Comparison of ENCODE assay signal across 13 cellular contexts in the genomic region with DNA sequence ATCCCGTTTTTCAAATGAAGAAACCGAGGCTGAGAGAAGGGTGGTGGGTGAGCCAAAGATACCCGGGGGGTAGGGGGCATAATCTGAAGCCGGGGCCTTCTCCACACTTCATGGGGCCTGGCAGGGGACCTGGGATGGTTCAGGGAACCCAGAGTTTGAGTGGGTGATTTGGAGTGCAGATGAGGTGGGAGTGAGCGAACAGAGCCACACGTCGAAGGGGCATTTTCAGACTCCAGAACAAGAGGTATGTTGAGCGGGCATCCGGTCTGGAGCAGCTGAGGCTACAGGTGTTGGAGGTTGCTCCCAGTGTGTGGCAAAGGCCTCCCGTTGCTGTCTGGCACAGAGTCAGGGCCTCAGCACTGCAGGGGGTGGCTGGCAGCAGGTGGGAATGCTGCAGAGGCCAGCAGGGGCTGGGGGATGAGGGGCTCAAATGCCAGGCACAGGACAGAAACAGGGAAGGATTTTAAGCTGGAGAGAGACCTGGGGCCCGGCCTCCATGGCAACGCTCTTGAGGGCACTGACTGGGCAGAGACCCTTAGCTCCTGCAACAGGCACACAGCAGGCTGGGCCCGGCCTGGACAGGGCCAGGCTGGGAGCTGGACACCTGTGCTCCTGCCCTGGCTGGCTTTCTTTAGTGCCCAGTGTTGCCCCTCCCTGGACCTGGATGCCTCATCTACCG. TPM values are rescaled to one million over a fixed set of nuclear protein-coding genes. Genes with fewer than 3 reads are reported as not detected.
DNase-seq lines count a peak whose midpoint lies in the region; ATAC-seq and TF ChIP-seq lines count a peak whose summit lies in the region.
"Had no signal": no experiment of that assay in that cellular context is flagged by ENCODE, and none has a peak within 500 bp of the region (broad histone marks: within the 10 kb centered on the region; RNA-seq: fewer than 3 reads in every experiment).

No MANE protein-coding gene starts in this region.

- no peak for TF ChIP-seq POLR2A in body of pancreas (IDR thresholded peaks at IDR 0.05)

- H3K4me3 ChIP-seq in H7 (ENCODE audit: insufficient read depth, low read depth, low read length): no peak overlapping the region
- H3K4me3 ChIP-seq in body of pancreas: no peak overlapping the region
- H3K4me3 ChIP-seq: skin epidermis had no signal

- TF ChIP-seq CTCF in body of pancreas (IDR thresholded peaks at IDR 0.05): no peak

- no peaks in the 10 kb centered on the region for H3K9me3 ChIP-seq in body of pancreas

- WGBS in body of pancreas, 2 donors: 53 to 59% methylated on average over 10 to 14 of the region's 14 CpGs

- ATAC-seq in body of pancreas (peak; percentile 79), HG03442 (IDR thresholded peaks at IDR 0.05; ENCODE audit: unreplicated experiment) (no peak), GM21423 (IDR thresholded peaks at IDR 0.05; ENCODE audit: unreplicated experiment) (no peak)
- ATAC-seq: activated CD8-positive, alpha-beta T cell treated with anti-CD3 and anti-CD28 coated beads for 36 hours; esophagus mucosa had no signal

- intact Hi-C loops in body of pancreas (cut with DNase I): no loop called here

- peak overlapping the region in 3 of 4 donors; percentile 34 to 58 (median 47) for H3K27ac ChIP-seq in body of pancreas

- no peaks in the 10 kb centered on the region for H3K27me3 ChIP-seq in H7 (ENCODE audit: control insufficient read depth, insufficient read depth, low read length)
- no peaks in the 10 kb centered on the region for H3K27me3 ChIP-seq in body of pancreas

- DNase-seq in COLO668 (lab: John Stamatoyannopoulos, UW; ENCODE audit: unreplicated experiment) (peak; percentile 82), H7 (peak; percentile 68), NCI-H2196 (lab: John Stamatoyannopoulos, UW; ENCODE audit: unreplicated experiment) (peak; percentile 71), body of pancreas (peak; percentile 34 to 55 (median 52)), SK-N-DZ (ENCODE audit: low spot score) (no peak)
- no peak for DNase-seq in stimulated activated CD4-positive, alpha-beta T cell treated with anti-CD3 and anti-CD28 coated beads, Interleukin-4, amount 100 ng/mL, for 24 hours
- DNase-seq: activated CD8-positive, alpha-beta T cell treated with anti-CD3 and anti-CD28 coated beads for 36 hours; GOT3 had no signal

- H3K4me1 ChIP-seq in body of pancreas: peaks cover 36% of the 10 kb centered on the region

- H3K36me3 ChIP-seq in H7 (replicated peaks; ENCODE audit: control insufficient read depth, insufficient read depth, low read length) (no peaks in the 10 kb centered on the region), body of pancreas (replicated peaks in 1 of 2; ENCODE audit: insufficient read depth in 1 of 2, low read depth in 2 of 2) (no peaks in the 10 kb centered on the region)

RNA-seq across cellular contexts. Expression of a gene that starts 46.2 kb away (rescaled TPM):
- 1.0 and 1.2 TPM in 2 replicates for total RNA-seq in H7 (2014; rRNA removed; shearing (Covaris generic))
- total RNA-seq in body of pancreas: 10 to 100 TPM in 1 of 2 donors, 1 to 10 TPM in 1; 4.2 to 23.4 TPM
- polyA plus RNA-seq in SK-N-DZ (2014; cell fraction: cytosol; rRNA removed): 0.47 and 0.64 TPM in 2 replicates
- polyA plus RNA-seq in SK-N-DZ (2014; cell fraction: nucleus; rRNA removed): 0.39 TPM in 1 of 2 replicates, not detected in the other
- total RNA-seq: bronchial epithelial cell had no signal

Comparison
In these comparisons a context has a peak if more than half of its experiments do, and no peak if none do; other contexts are left out.
1. DNase-seq: peak in COLO668 (single experiment), H7 (single experiment), NCI-H2196 (single experiment) and body of pancreas (4 of 4); none in stimulated activated CD4-positive, alpha-beta T cell treated with anti-CD3 and anti-CD28 coated beads, Interleukin-4, amount 100 ng/mL, for 24 hours (single experiment) and SK-N-DZ (single experiment).